Comparison of ENCODE assay signal across 8 cellular contexts in the genomic region with DNA sequence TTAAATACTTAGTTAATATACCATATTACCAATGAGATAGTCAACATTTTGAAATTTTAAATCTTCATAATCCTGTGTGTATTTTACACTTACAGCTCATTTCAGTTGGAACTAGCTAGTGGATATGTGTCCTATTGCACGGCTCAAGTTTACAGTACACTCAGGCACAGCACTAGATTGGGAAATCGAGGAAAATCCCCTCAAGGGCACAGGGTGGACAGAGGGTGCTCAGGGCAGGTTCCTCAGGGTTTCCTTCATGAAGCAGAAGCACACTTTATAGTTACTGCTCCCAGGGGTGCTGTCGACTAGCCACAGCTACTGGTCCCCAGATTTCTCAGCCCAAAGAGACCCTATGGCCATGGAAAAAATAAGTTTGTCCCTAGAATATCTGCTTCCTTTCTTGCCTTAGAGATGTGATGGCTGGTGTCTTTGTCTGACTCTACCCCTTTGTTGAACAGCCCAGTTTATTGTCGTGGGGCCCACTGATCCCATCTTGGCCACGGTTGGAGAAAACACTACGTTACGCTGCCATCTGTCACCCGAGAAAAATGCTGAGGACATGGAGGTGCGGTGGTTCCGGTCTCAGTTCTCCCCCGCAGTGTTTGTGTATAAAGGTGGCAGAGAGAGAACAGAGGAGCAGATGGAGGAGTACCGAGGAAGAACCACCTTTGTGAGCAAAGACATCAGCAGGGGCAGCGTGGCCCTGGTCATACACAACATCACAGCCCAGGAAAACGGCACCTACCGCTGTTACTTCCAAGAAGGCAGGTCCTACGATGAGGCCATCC. TPM values are rescaled to one million over a fixed set of nuclear protein-coding genes. Genes with fewer than 3 reads are reported as not detected.
DNase-seq lines count a peak whose midpoint lies in the region; ATAC-seq and TF ChIP-seq lines count a peak whose summit lies in the region.
"Had no signal": no experiment of that assay in that cellular context is flagged by ENCODE, and none has a peak within 500 bp of the region (broad histone marks: within the 10 kb centered on the region; RNA-seq: fewer than 3 reads in every experiment).

No MANE protein-coding gene starts in this region.

- CTCF ChIA-PET in activated naive CD4-positive, alpha-beta T cell treated with anti-CD3 and anti-CD28 coated beads for 36 hours (lab: Charles Lee) = no interaction called here

- peak overlapping the region; percentile 72 for H3K4me2 ChIP-seq in fibroblast of lung (ENCODE audit: extremely low read depth, insufficient read depth, low read length)

- peaks cover 55% of the 10 kb centered on the region for H3K4me1 Mint-ChIP-seq in activated naive CD4-positive, alpha-beta T cell treated with anti-CD3 and anti-CD28 coated beads for 36 hours (ENCODE audit: low read depth)

- intact Hi-C loops in activated naive CD4-positive, alpha-beta T cell treated with anti-CD3 and anti-CD28 coated beads for 36 hours (cut with micrococcal nuclease) = no loop called here

- H3K4me3 ChIP-seq in fibroblast of lung (replicated peaks in 1 of 4; ENCODE audit: control extremely low read depth in 1 of 4, insufficient read depth in 1 of 4, low read depth in 3 of 4, low read length in 4 of 4) (peak overlapping the region in 2 of 4 experiments; percentile 75 to 99), thoracic aorta (peak overlapping the region; percentile 85)

- no peak overlapping the region for H3K9ac ChIP-seq in fibroblast of lung (ENCODE audit: insufficient read depth, low read length)

- H3K79me2 ChIP-seq in fibroblast of lung (ENCODE audit: control insufficient read depth, insufficient read depth, low read length) = peaks cover 35% of the 10 kb centered on the region

- no peak for ATAC-seq in thoracic aorta (ENCODE audit: insufficient number of reproducible peaks, low FRiP score, low read depth)

- H3K27me3 ChIP-seq in fibroblast of lung (ENCODE audit: control insufficient read depth, insufficient read depth, low read length) = no peaks in the 10 kb centered on the region
- H3K27me3 ChIP-seq in thoracic aorta (replicated peaks; ENCODE audit: insufficient read depth) = no peaks in the 10 kb centered on the region

- no peaks in the 10 kb centered on the region for H3K9me3 ChIP-seq in fibroblast of lung (ENCODE audit: control insufficient read depth, insufficient read depth, low read depth, low read length)
- no peaks in the 10 kb centered on the region for H3K9me3 ChIP-seq in thoracic aorta

- no peaks in the 10 kb centered on the region for H3K9me3 Mint-ChIP-seq in activated naive CD4-positive, alpha-beta T cell treated with anti-CD3 and anti-CD28 coated beads for 36 hours

- TF ChIP-seq CTCF in fibroblast of lung (conservative IDR thresholded peaks at IDR 0.05 in 1 of 2, IDR thresholded peaks at IDR 0.05 in 1 of 2; ENCODE audit: low read depth in 1 of 2, low read length in 2 of 2) = no peak
- no peak for TF ChIP-seq CTCF in thoracic aorta (IDR thresholded peaks at IDR 0.05)

- H3K27ac ChIP-seq in fibroblast of lung (ENCODE audit: insufficient read depth, low read length) (no peak overlapping the region), thoracic aorta (no peak overlapping the region)

- peak overlapping the region; percentile 3 for H3K27ac Mint-ChIP-seq in activated naive CD4-positive, alpha-beta T cell treated with anti-CD3 and anti-CD28 coated beads for 36 hours

- H3K36me3 ChIP-seq in fibroblast of lung (ENCODE audit: control insufficient read depth, insufficient read depth, low read length) (peaks cover 21% of the 10 kb centered on the region), thoracic aorta (peaks cover 21% of the 10 kb centered on the region)

- no peaks in the 10 kb centered on the region for H3K27me3 Mint-ChIP-seq in activated naive CD4-positive, alpha-beta T cell treated with anti-CD3 and anti-CD28 coated beads for 36 hours (ENCODE audit: low read depth)

- no peaks in the 10 kb centered on the region for H4K20me1 ChIP-seq in fibroblast of lung (ENCODE audit: control insufficient read depth, extremely low read depth, insufficient read depth, low read length)

- H3K4me1 ChIP-seq in fibroblast of lung (ENCODE audit: control insufficient read depth, extremely low read depth, insufficient read depth, low read length) (peaks cover 6% of the 10 kb centered on the region), thoracic aorta (ENCODE audit: control insufficient read depth in 1 of 2, low read depth in 2 of 2) (peaks cover 35 to 48% of the 10 kb centered on the region in 2 donors)

- H3K4me3 Mint-ChIP-seq in activated naive CD4-positive, alpha-beta T cell treated with anti-CD3 and anti-CD28 coated beads for 36 hours = peak overlapping the region; percentile 35

- no peak overlapping the region for H2AFZ ChIP-seq in fibroblast of lung (ENCODE audit: low read length)

- no peak for DNase-seq in activated naive CD4-positive, alpha-beta T cell treated with anti-CD3 and anti-CD28 coated beads for 36 hours
- DNase-seq in activated naive CD4-positive, alpha-beta T cell (lab: John Stamatoyannopoulos, UW) = no peak
- no peak for DNase-seq in fibroblast of lung (ENCODE audit: low read depth in 2 of 2)
- no peak for DNase-seq in thoracic aorta (ENCODE audit: low spot score)
- no peak for DNase-seq in SKM-1 treated with dmso at 0.1 percent for 144 hours (lab: John Stamatoyannopoulos, UW; ENCODE audit: unreplicated experiment)
- no peak for DNase-seq in NCI-H1092 (lab: John Stamatoyannopoulos, UW)
- DNase-seq: HCEC 1CT, NCI-H526 treated with DMSO at 0.1 percent for 48 hours had no signal

- H3K36me3 Mint-ChIP-seq in activated naive CD4-positive, alpha-beta T cell treated with anti-CD3 and anti-CD28 coated beads for 36 hours (ENCODE audit: low read depth) = peaks cover 46% of the 10 kb centered on the region

RNA-seq across cellular contexts. Expression of gene BTN2A1, which starts 1.5 kb away (rescaled TPM):
- total RNA-seq in activated naive CD4-positive, alpha-beta T cell treated with anti-CD3 and anti-CD28 coated beads for 36 hours = 10 to 100 TPM; 16.0 TPM
- total RNA-seq in fibroblast of lung (8.7 and 14.9 TPM in 2 replicates), thoracic aorta (10 to 100 TPM; 22.9 to 24.5 TPM)
- 22.7 and 26.4 TPM in 2 replicates for polyA plus RNA-seq in fibroblast of lung
- 16.4 and 19.3 TPM in 2 replicates for polyA plus RNA-seq in fibroblast of lung (2012)
- 7.1 and 16.2 TPM in 2 replicates for polyA minus RNA-seq in fibroblast of lung (ENCODE audit: low replicate concordance)

RNA-seq across cellular contexts. Expression of gene BTN3A3, which starts 18.9 kb away (rescaled TPM):
- 10 to 100 TPM; 40.4 to 40.8 TPM for total RNA-seq in activated naive CD4-positive, alpha-beta T cell treated with anti-CD3 and anti-CD28 coated beads for 36 hours
- total RNA-seq in fibroblast of lung = 27.7 and 33.7 TPM in 2 replicates
- polyA plus RNA-seq in fibroblast of lung = 23.0 and 33.7 TPM in 2 replicates
- 15.7 and 20.6 TPM in 2 replicates for polyA plus RNA-seq in fibroblast of lung (2012)
- polyA minus RNA-seq in fibroblast of lung (ENCODE audit: low replicate concordance) = 14.9 and 40.8 TPM in 2 replicates
- total RNA-seq in thoracic aorta = 10 to 100 TPM; 24.4 to 27.1 TPM

RNA-seq across cellular contexts. Expression of gene BTN1A1, which starts 40.9 kb away (rescaled TPM):
- under 1 TPM; 0.07 to 0.10 TPM for total RNA-seq in activated naive CD4-positive, alpha-beta T cell treated with anti-CD3 and anti-CD28 coated beads for 36 hours
- total RNA-seq in fibroblast of lung = not detected in 2 replicates
- not detected in 2 replicates for polyA plus RNA-seq in fibroblast of lung
- not detected in 2 replicates for polyA plus RNA-seq in fibroblast of lung (2012)
- polyA minus RNA-seq in fibroblast of lung (ENCODE audit: low replicate concordance) = not detected in 2 replicates
- total RNA-seq in thoracic aorta = not detected

RNA-seq across cellular contexts. Expression of gene BTN3A1, which starts 57.1 kb away (rescaled TPM):
- 10 to 100 TPM; 37.6 to 40.0 TPM for total RNA-seq in activated naive CD4-positive, alpha-beta T cell treated with anti-CD3 and anti-CD28 coated beads for 36 hours
- 36.5 and 42.9 TPM in 2 replicates for total RNA-seq in fibroblast of lung
- 19.8 and 31.6 TPM in 2 replicates for polyA plus RNA-seq in fibroblast of lung
- polyA plus RNA-seq in fibroblast of lung (2012) = 11.2 and 16.9 TPM in 2 replicates
- polyA minus RNA-seq in fibroblast of lung (ENCODE audit: low replicate concordance) = 16.1 and 40.2 TPM in 2 replicates
- total RNA-seq in thoracic aorta = 10 to 100 TPM; 11.9 to 13.5 TPM
